In genomic region chr18:13831864-13832508, GRCh38 we compare ENCODE assay signal across 17 cellular contexts. TPM values are rescaled to one million over a fixed set of nuclear protein-coding genes. Genes with fewer than 3 reads are reported as not detected.
DNase-seq lines count a peak whose midpoint lies in the region; ATAC-seq, FAIRE-seq and TF ChIP-seq lines count a peak whose summit lies in the region.
"Had no signal": no experiment of that assay in that cellular context is flagged by ENCODE, and none has a peak within 500 bp of the region (broad histone marks: within the 10 kb centered on the region; RNA-seq: fewer than 3 reads in every experiment).

No MANE protein-coding gene starts in this region.

- H3K27ac ChIP-seq in K562 (ENCODE audit: extremely low read depth, low read depth, low read length), result no peak overlapping the region
- H3K27ac ChIP-seq in CD8-positive, alpha-beta T cell (ENCODE audit: low read depth, low read length), result no peak overlapping the region
- H3K27ac ChIP-seq: ovary had no signal

- TF ChIP-seq RAD21 in K562 (CRISPR knock-in tag; conservative IDR thresholded peaks at IDR 0.05 in 1 of 2, IDR thresholded peaks at IDR 0.05 in 1 of 2), result peak in 1 of 2 experiments; percentile 39; a peak in 2 of 4 replicates

- DNase-seq in NCI-H748 (lab: John Stamatoyannopoulos, UW; ENCODE audit: unreplicated experiment) (peak; percentile 17), NCI-H748 treated with DMSO at 0.1 percent for 48 hours (lab: John Stamatoyannopoulos, UW) (no peak), MG63 (peak; percentile 17), K562 (ENCODE audit: extremely low read depth in 1 of 4, low spot score in 3 of 4) (peak in 2 of 4 experiments; percentile 12 to 18), progenitor cell of endocrine pancreas (ENCODE audit: low spot score, unreplicated experiment) (no peak), HK-2 (ENCODE audit: unreplicated experiment) (no peak), glutamatergic neuron (no peak)
- DNase-seq in CD8-positive, alpha-beta T cell, result no peak
- DNase-seq: activated CD4-positive, alpha-beta T cell treated with anti-CD3 and anti-CD28 coated beads, Interleukin-2, amount 10 ng/mL, durations not matched to agents 7 days and 5 days; activated gamma-delta T cell; HCEC 1CT; NCI-H1436 treated with DMSO at 0.1 percent for 48 hours; ovary; SIG-M5; stimulated activated CD4-positive, alpha-beta T cell treated with anti-CD3 and anti-CD28 coated beads, Interleukin-2, amount 100 ng/mL, for 24 hours; stimulated activated naive CD8-positive, alpha-beta T cell treated with anti-CD3 and anti-CD28 coated beads, Interleukin-15, amount 100 ng/mL, for 72 hours had no signal

- no peaks in the 10 kb centered on the region for H3K36me3 ChIP-seq in MG63
- H3K36me3 ChIP-seq in K562 (ENCODE audit: control insufficient read depth, insufficient read depth, low read length), result no peaks in the 10 kb centered on the region
- no peaks in the 10 kb centered on the region for H3K36me3 ChIP-seq in CD8-positive, alpha-beta T cell (ENCODE audit: insufficient read depth, low read length)
- H3K36me3 ChIP-seq: ovary had no signal

- H3K79me2 ChIP-seq in K562 (ENCODE audit: control insufficient read depth, insufficient read depth, low read length), result no peaks in the 10 kb centered on the region

- H3K9ac ChIP-seq in K562 (ENCODE audit: insufficient read depth in 1 of 2, low read depth in 2 of 2, low read length in 2 of 2), result no peak overlapping the region

- no TSS peak for BruUV-seq in K562 (replicated peaks; lab: Mats Ljungman, UMichigan)

- in situ Hi-C loops in K562 (cut with MboI), result loop anchor here (10.0 kb wide), 1 partner anchor 253 kb away; no protein-coding TSS in a partner anchor

- no peaks in the 10 kb centered on the region for H3K27me3 ChIP-seq in MG63
- H3K27me3 ChIP-seq in K562 (ENCODE audit: control insufficient read depth in 2 of 2, insufficient read depth in 2 of 2, low read length in 2 of 2), result no peaks in the 10 kb centered on the region; a peak in 2 of 5 replicates
- H3K27me3 ChIP-seq in CD8-positive, alpha-beta T cell (ENCODE audit: insufficient read depth, low read length), result no peaks in the 10 kb centered on the region
- H3K27me3 ChIP-seq: ovary had no signal

- H3K9me3 ChIP-seq in MG63 (no peaks in the 10 kb centered on the region), K562 (replicated peaks; ENCODE audit: control insufficient read depth, insufficient read depth, low read depth, low read length) (no peaks in the 10 kb centered on the region)
- H3K9me3 ChIP-seq in CD8-positive, alpha-beta T cell (ENCODE audit: low read length), result no peaks in the 10 kb centered on the region
- H3K9me3 ChIP-seq: ovary had no signal

- CTCF ChIA-PET in K562 (lab: Yijun Ruan, JAX; ENCODE audit: low intra/inter-chr PET ratio), result interaction anchor here (0.7 to 1.9 kb wide), 2 partner anchors 255 kb away, joined by 4 to 5 read pairs; no protein-coding TSS in a partner anchor
- CTCF ChIA-PET in CD8-positive, alpha-beta T cell (lab: Charles Lee), result no interaction called here

- H3K4me1 ChIP-seq in K562 (replicated peaks in 1 of 2; ENCODE audit: control insufficient read depth in 2 of 2, insufficient read depth in 2 of 2, low read length in 2 of 2), result peaks cover 0 to 5% of the 10 kb centered on the region in 2 experiments; a peak in 1 of 5 replicates
- no peaks in the 10 kb centered on the region for H3K4me1 ChIP-seq in CD8-positive, alpha-beta T cell (ENCODE audit: insufficient read depth, low read length)

- POLR2A ChIA-PET in K562 (lab: Yijun Ruan, JAX), result interaction anchor here (0.6 to 1.2 kb wide), 2 partner anchors 15 to 43 kb away, joined by 3 to 4 read pairs; no protein-coding TSS in a partner anchor
- POLR2A ChIA-PET in CD8-positive, alpha-beta T cell (lab: Charles Lee), result no interaction called here

- H3K4me1 Mint-ChIP-seq in progenitor cell of endocrine pancreas (ENCODE audit: low read depth) (no peaks in the 10 kb centered on the region), glutamatergic neuron (ENCODE audit: low read depth, unreplicated experiment) (peaks cover 1% of the 10 kb centered on the region)
- H3K4me1 Mint-ChIP-seq in CD8-positive, alpha-beta T cell (ENCODE audit: low read depth), result no peaks in the 10 kb centered on the region
- H3K4me1 Mint-ChIP-seq: activated CD4-positive, alpha-beta T cell treated with anti-CD3 and anti-CD28 coated beads, Interleukin-2, amount 10 ng/mL, durations not matched to agents 7 days and 5 days; stimulated activated naive CD8-positive, alpha-beta T cell treated with anti-CD3 and anti-CD28 coated beads, Interleukin-15, amount 100 ng/mL, for 72 hours had no signal

- intact Hi-C loops in K562 (cut with micrococcal nuclease), result no loop called here
- intact Hi-C loops in CD8-positive, alpha-beta T cell (cut with DNase I, micrococcal nuclease), result loop anchor here in 1 of 2 experiments (10.0 kb wide), 1 partner anchor 243 kb away; no protein-coding TSS in a partner anchor

- H3K27ac Mint-ChIP-seq in progenitor cell of endocrine pancreas, result no peak overlapping the region
- H3K27ac Mint-ChIP-seq in glutamatergic neuron (ENCODE audit: unreplicated experiment), result no peak overlapping the region
- H3K27ac Mint-ChIP-seq in CD8-positive, alpha-beta T cell, result no peak overlapping the region
- H3K27ac Mint-ChIP-seq: activated CD4-positive, alpha-beta T cell treated with anti-CD3 and anti-CD28 coated beads, Interleukin-2, amount 10 ng/mL, durations not matched to agents 7 days and 5 days; stimulated activated naive CD8-positive, alpha-beta T cell treated with anti-CD3 and anti-CD28 coated beads, Interleukin-15, amount 100 ng/mL, for 72 hours had no signal

- H3K4me2 ChIP-seq in K562 (ENCODE audit: insufficient read depth, low read length), result no peak overlapping the region

- TF ChIP-seq POLR2A in K562 (conservative IDR thresholded peaks at IDR 0.05), result no peak

- TF ChIP-seq CTCF in K562 (IDR thresholded peaks at IDR 0.05 in 2 of 3, conservative IDR thresholded peaks at IDR 0.05 in 1 of 3; ENCODE audit: insufficient read depth in 2 of 3, low read depth in 1 of 3, low read length in 3 of 3) (peak; percentile 14 to 37 (median 25); a peak in 3 of 6 replicates), progenitor cell of endocrine pancreas (IDR thresholded peaks at IDR 0.05; ENCODE audit: unreplicated experiment) (peak; percentile 43), glutamatergic neuron (IDR thresholded peaks at IDR 0.05; ENCODE audit: partially characterized antibody, unreplicated experiment) (no peak)
- TF ChIP-seq CTCF in CD8-positive, alpha-beta T cell (IDR thresholded peaks at IDR 0.05), result no peak

- no peak overlapping the region for H3K4me3 ChIP-seq in MG63
- no peak overlapping the region for H3K4me3 ChIP-seq in K562
- H3K4me3 ChIP-seq in CD8-positive, alpha-beta T cell (ENCODE audit: low read depth, low read length), result no peak overlapping the region
- H3K4me3 ChIP-seq: ovary had no signal

- peak; percentile 76 for ATAC-seq in K562
- ATAC-seq in CD8-positive, alpha-beta T cell, result no peak
- ATAC-seq: stimulated activated naive CD8-positive, alpha-beta T cell treated with anti-CD3 and anti-CD28 coated beads, Interleukin-15, amount 100 ng/mL, for 72 hours had no signal

- H3K36me3 Mint-ChIP-seq in progenitor cell of endocrine pancreas (ENCODE audit: insufficient read depth), result no peaks in the 10 kb centered on the region
- no peaks in the 10 kb centered on the region for H3K36me3 Mint-ChIP-seq in glutamatergic neuron (ENCODE audit: unreplicated experiment)
- H3K36me3 Mint-ChIP-seq in CD8-positive, alpha-beta T cell, result no peaks in the 10 kb centered on the region

- H2AFZ ChIP-seq in K562 (ENCODE audit: low read depth, low read length), result no peak overlapping the region

- H3K27me3 Mint-ChIP-seq in progenitor cell of endocrine pancreas (peaks cover 13% of the 10 kb centered on the region), glutamatergic neuron (ENCODE audit: unreplicated experiment) (peaks cover 8% of the 10 kb centered on the region)
- H3K27me3 Mint-ChIP-seq in CD8-positive, alpha-beta T cell (ENCODE audit: low read depth), result peaks cover 38% of the 10 kb centered on the region

- no peaks in the 10 kb centered on the region for H4K20me1 ChIP-seq in K562 (replicated peaks; ENCODE audit: control insufficient read depth, insufficient read depth, low read length)

- H3K9me3 Mint-ChIP-seq in progenitor cell of endocrine pancreas (ENCODE audit: low read depth) (no peaks in the 10 kb centered on the region), glutamatergic neuron (ENCODE audit: unreplicated experiment) (peaks cover 3% of the 10 kb centered on the region)
- H3K9me3 Mint-ChIP-seq in CD8-positive, alpha-beta T cell, result no peaks in the 10 kb centered on the region
- H3K9me3 Mint-ChIP-seq: activated CD4-positive, alpha-beta T cell treated with anti-CD3 and anti-CD28 coated beads, Interleukin-2, amount 10 ng/mL, durations not matched to agents 7 days and 5 days; stimulated activated naive CD8-positive, alpha-beta T cell treated with anti-CD3 and anti-CD28 coated beads, Interleukin-15, amount 100 ng/mL, for 72 hours had no signal

- 5% methylated on average over 10 of the region's 11 CpGs for WGBS in K562 (ENCODE audit: insufficient coverage, low coverage, missing lambda C conversion rate)

- no peak for FAIRE-seq in K562 (lab: Jason Lieb, UNC)

- H3K4me3 Mint-ChIP-seq in progenitor cell of endocrine pancreas (ENCODE audit: low read depth) (no peak overlapping the region), glutamatergic neuron (ENCODE audit: unreplicated experiment) (no peak overlapping the region)
- H3K4me3 Mint-ChIP-seq in CD8-positive, alpha-beta T cell, result no peak overlapping the region
- H3K4me3 Mint-ChIP-seq: activated CD4-positive, alpha-beta T cell treated with anti-CD3 and anti-CD28 coated beads, Interleukin-2, amount 10 ng/mL, durations not matched to agents 7 days and 5 days; stimulated activated naive CD8-positive, alpha-beta T cell treated with anti-CD3 and anti-CD28 coated beads, Interleukin-15, amount 100 ng/mL, for 72 hours had no signal

- no peak for TF ChIP-seq EP300 in K562 (IDR thresholded peaks at IDR 0.05; ENCODE audit: low read length)

- no peaks in the 10 kb centered on the region for H3K9me1 ChIP-seq in K562 (ENCODE audit: control insufficient read depth, insufficient read depth, low read length)

RNA-seq across cellular contexts. Expression of gene MC5R, which starts 8.0 kb away (rescaled TPM):
- 0.69 and 0.99 TPM in 2 replicates for total RNA-seq in MG63 (2014; rRNA removed; shearing (Covaris generic); ENCODE audit: low replicate concordance)
- total RNA-seq in K562 (2011; cell fraction: chromatin; rRNA removed; ENCODE audit: low replicate concordance), result not detected in 2 replicates
- not detected in 2 replicates for total RNA-seq in K562 (2011; cell fraction: nucleolus; rRNA removed)
- not detected in 2 replicates for total RNA-seq in K562 (2011; cell fraction: nucleoplasm; rRNA removed)
- not detected in 2 replicates for total RNA-seq in K562 (2014; rRNA removed)
- total RNA-seq in K562 (2014; rRNA removed; fragmentation: Illumina TruSeq; extraction: Trizol), result not detected in 2 replicates
- total RNA-seq in K562 (2015; rRNA removed; fragmentation: Illumina TruSeq; extraction: Trizol), result not detected in 2 replicates
- not detected in 2 replicates for total RNA-seq in K562 (2021)
- polyA plus RNA-seq in K562 (2011; rRNA removed), result not detected in 2 replicates
- not detected in 2 replicates for polyA plus RNA-seq in K562 (2011; cell fraction: cytosol; rRNA removed)
- not detected in 2 replicates for polyA plus RNA-seq in K562 (2011; cell fraction: nucleus; rRNA removed)
- not detected in 2 replicates for polyA plus RNA-seq in K562 (2012)
- not detected in 2 replicates for polyA plus RNA-seq in K562 (2014; fragmentation: Illumina TruSeq; extraction: Trizol)
- polyA plus RNA-seq in K562 (2014; fragmentation: Nextera tagmentation; extraction: Ambion mirVana), result not detected
- not detected in 2 replicates for polyA plus RNA-seq in K562 (2014; rRNA removed)
- not detected in 2 replicates for polyA minus RNA-seq in K562 (2011; rRNA and poly(A)+ RNA removed)
- polyA minus RNA-seq in K562 (2011; cell fraction: cytosol; rRNA and poly(A)+ RNA removed), result not detected in 2 replicates
- not detected in 2 replicates for polyA minus RNA-seq in K562 (2011; cell fraction: nucleus; rRNA and poly(A)+ RNA removed)
- not detected in 2 replicates for total RNA-seq in progenitor cell of endocrine pancreas
- not detected for total RNA-seq in glutamatergic neuron (ENCODE audit: unreplicated experiment)
- total RNA-seq in CD8-positive, alpha-beta T cell, result not detected
- total RNA-seq: activated CD4-positive, alpha-beta T cell treated with anti-CD3 and anti-CD28 coated beads, Interleukin-2, amount 10 ng/mL, durations not matched to agents 7 days and 5 days; kidney epithelial cell; ovary had no signal
- polyA plus RNA-seq: ovary had no signal

Comparison
In these comparisons a context has a peak if more than half of its experiments do, and no peak if none do; other contexts are left out.
1. DNase-seq: peak in NCI-H748 (single experiment) and MG63 (single experiment); none in NCI-H748 treated with DMSO at 0.1 percent for 48 hours (single experiment), progenitor cell of endocrine pancreas (single experiment), HK-2 (single experiment), glutamatergic neuron (single experiment) and CD8-positive, alpha-beta T cell (0 of 7).
2. CTCF ChIP-seq: peak in K562 (3 of 3) and progenitor cell of endocrine pancreas (single experiment); none in glutamatergic neuron (single experiment) and CD8-positive, alpha-beta T cell (single experiment).